23 cellular contexts compared by ENCODE assay signal in the genomic region with DNA sequence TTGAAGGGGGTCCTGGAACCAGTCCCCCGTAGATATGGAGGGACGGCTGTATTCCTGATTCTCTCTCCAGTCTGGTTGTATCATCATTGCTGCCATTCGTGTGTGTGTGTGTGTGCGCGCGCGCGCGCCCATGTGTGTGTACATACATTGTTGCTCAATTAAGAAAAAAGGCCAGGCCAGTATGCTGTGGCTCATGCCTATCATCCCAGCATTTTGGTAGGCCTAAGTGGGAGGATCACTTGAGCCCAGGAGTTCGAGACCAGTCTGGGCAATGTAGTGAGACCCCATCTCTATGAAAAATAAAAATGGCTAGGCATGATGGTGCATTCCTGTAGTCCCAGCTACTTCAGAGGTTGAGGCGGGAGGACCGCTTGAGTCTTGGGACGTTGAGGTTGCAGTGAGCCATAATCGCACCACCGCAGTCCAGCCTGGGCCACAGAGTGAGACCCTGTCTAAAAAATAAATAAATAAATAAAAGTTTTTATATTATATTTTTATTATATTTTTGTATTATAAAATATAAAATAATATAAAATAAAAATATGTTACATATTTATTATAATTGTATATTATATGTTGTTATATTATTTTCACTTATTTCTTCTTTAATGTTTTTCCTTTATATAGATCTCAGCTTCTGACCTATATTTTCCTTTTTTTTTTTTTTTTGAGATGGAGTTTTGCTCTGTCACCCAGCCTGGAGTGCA.
DNase-seq lines count a peak whose midpoint lies in the region; ATAC-seq, FAIRE-seq and TF ChIP-seq lines count a peak whose summit lies in the region.
"Had no signal": no experiment of that assay in that cellular context is flagged by ENCODE, and none has a peak within 500 bp of the region (broad histone marks: within the 10 kb centered on the region; RNA-seq: fewer than 3 reads in every experiment).

No MANE protein-coding gene starts in this region.

- peaks cover 10% of the 10 kb centered on the region for H3K4me1 Mint-ChIP-seq in dendritic cell treated with granulocyte-macrophage colony-stimulating factor and Interleukin-4, amounts not matched to agents 40 ng/mL and 50 ng/mL, for 4 days (ENCODE audit: low read depth)
- peaks cover 11% of the 10 kb centered on the region for H3K4me1 Mint-ChIP-seq in nephron progenitor cell

- no peaks in the 10 kb centered on the region for H3K27me3 Mint-ChIP-seq in dendritic cell treated with granulocyte-macrophage colony-stimulating factor and Interleukin-4, amounts not matched to agents 40 ng/mL and 50 ng/mL, for 4 days
- H3K27me3 Mint-ChIP-seq in nephron progenitor cell (ENCODE audit: low read depth, poor library complexity), result no peaks in the 10 kb centered on the region
- H3K27me3 Mint-ChIP-seq: B cell had no signal

- ATAC-seq in HG02610 (IDR thresholded peaks at IDR 0.05; ENCODE audit: unreplicated experiment) (no peak), GM21526 (IDR thresholded peaks at IDR 0.05; ENCODE audit: low FRiP score, unreplicated experiment) (no peak)

- peaks cover 52% of the 10 kb centered on the region for H3K36me3 Mint-ChIP-seq in dendritic cell treated with granulocyte-macrophage colony-stimulating factor and Interleukin-4, amounts not matched to agents 40 ng/mL and 50 ng/mL, for 4 days (ENCODE audit: low read depth)
- peaks cover 83% of the 10 kb centered on the region for H3K36me3 Mint-ChIP-seq in nephron progenitor cell (ENCODE audit: low read depth)

- peak overlapping the region; percentile 37 for H3K27ac Mint-ChIP-seq in dendritic cell treated with granulocyte-macrophage colony-stimulating factor and Interleukin-4, amounts not matched to agents 40 ng/mL and 50 ng/mL, for 4 days
- H3K27ac Mint-ChIP-seq in nephron progenitor cell, result peak overlapping the region; percentile 48
- H3K27ac Mint-ChIP-seq: B cell had no signal

- FAIRE-seq in A204.1 (lab: Jason Lieb, UNC) (peak; percentile 93), RCC 7860 (lab: Jason Lieb, UNC) (peak; percentile 77)
- FAIRE-seq: GM18507, H1 had no signal

- H3K4me3 ChIP-seq in coronary artery, result no peak overlapping the region
- H3K4me3 ChIP-seq: Peyer's patch, SJCRH30 had no signal

- H3K27ac ChIP-seq in coronary artery, result no peak overlapping the region
- H3K27ac ChIP-seq: Peyer's patch, SJCRH30 had no signal

- intact Hi-C loops in dendritic cell treated with granulocyte-macrophage colony-stimulating factor and Interleukin-4, amounts not matched to agents 40 ng/mL and 50 ng/mL, for 4 days (cut with micrococcal nuclease), result no loop called here

- H3K4me3 Mint-ChIP-seq in dendritic cell treated with granulocyte-macrophage colony-stimulating factor and Interleukin-4, amounts not matched to agents 40 ng/mL and 50 ng/mL, for 4 days, result no peak overlapping the region
- H3K4me3 Mint-ChIP-seq in nephron progenitor cell, result no peak overlapping the region
- H3K4me3 Mint-ChIP-seq: B cell, CD14-positive monocyte had no signal

- DNase-seq in RCC 7860 (ENCODE audit: low spot score) (no peak), nephron progenitor cell (no peak), coronary artery (ENCODE audit: low spot score) (no peak), HCEC 1CT (no peak)
- DNase-seq: GDM1, KG1, NCI-H1092 treated with DMSO at 0.1 percent for 48 hours, NCI-H146, NCI-H2029 treated with DMSO at 0.1 percent for 48 hours, NCI-H2171, NCI-H345, NCI-H524, NCI-H774, Peyer's patch, SJCRH30 had no signal

- no peak for TF ChIP-seq CTCF in nephron progenitor cell (IDR thresholded peaks at IDR 0.05)
- no peak for TF ChIP-seq CTCF in coronary artery (IDR thresholded peaks at IDR 0.05)

- H3K9me3 Mint-ChIP-seq in dendritic cell treated with granulocyte-macrophage colony-stimulating factor and Interleukin-4, amounts not matched to agents 40 ng/mL and 50 ng/mL, for 4 days, result no peaks in the 10 kb centered on the region
- H3K9me3 Mint-ChIP-seq in nephron progenitor cell, result peaks cover 47% of the 10 kb centered on the region
